In the genomic region with DNA sequence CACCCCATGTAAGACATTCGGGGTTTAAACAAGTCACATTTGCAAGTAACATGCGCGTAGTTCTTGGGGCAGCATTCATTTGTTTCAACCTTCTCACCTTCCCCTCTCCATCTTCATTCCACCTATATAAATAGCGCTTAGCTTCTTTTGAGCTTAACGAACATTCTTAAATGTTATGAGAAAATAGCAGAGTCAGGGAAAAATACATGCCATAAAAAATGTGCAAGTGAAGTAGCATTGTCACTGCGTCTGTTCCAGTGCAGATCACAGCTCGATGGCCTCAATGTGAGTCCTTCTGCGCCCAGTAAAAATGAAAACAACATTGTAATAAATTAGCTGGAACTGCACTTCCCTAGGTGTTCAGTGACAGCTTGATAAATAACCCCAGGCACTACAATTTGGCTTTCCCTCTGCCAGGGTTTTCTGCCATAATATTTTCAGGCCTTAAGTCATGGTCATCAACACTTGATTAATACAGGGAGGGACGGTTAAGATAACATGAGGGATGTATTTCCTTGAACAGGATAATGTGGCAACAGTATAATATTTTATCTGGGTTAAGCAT, we compare ENCODE assay signal across 31 cellular contexts.
"Had no signal": no experiment of that assay in that cellular context is flagged by ENCODE, and none has a peak within 500 bp of the region (broad histone marks: within the 10 kb centered on the region; RNA-seq: fewer than 3 reads in every experiment).

No MANE protein-coding gene starts in this region.

- FAIRE-seq: colon, TTC549 had no signal

- DNase-seq: activated CD4-positive, alpha-beta memory T cell treated with anti-CD3 and anti-CD28 coated beads for 36 hours; activated CD4-positive, alpha-beta T cell treated with anti-CD3 and anti-CD28 coated beads for 36 hours; activated CD4-positive, alpha-beta T cell treated with anti-CD3 and anti-CD28 coated beads, Interleukin-2, amount 10 ng/mL, durations not matched to agents 7 days and 5 days; activated CD8-positive, alpha-beta memory T cell treated with anti-CD3 and anti-CD28 coated beads, Interleukin-2, amount 50 U/mL, for 4 hours; activated naive CD4-positive, alpha-beta T cell treated with anti-CD3 and anti-CD28 coated beads, Interleukin-2, amount 50 U/mL, for 16 hours; activated naive CD8-positive, alpha-beta T cell treated with anti-CD3 and anti-CD28 coated beads for 36 hours; activated T-cell treated with anti-CD3 and anti-CD28 coated beads for 4 hours; activated T-cell treated with anti-CD3 and anti-CD28 coated beads, Interleukin-2, amount 50 U/mL, for 4 hours; amniotic stem cell; aorta; brain microvascular endothelial cell; central memory CD4-positive, alpha-beta T cell; KG1; MM.1S; MV-4-11; NCI-H1092; NCI-H1694 treated with DMSO at 0.1 percent for 48 hours; NCI-H2029; NCI-H2107; NCI-H2171 treated with DMSO at 0.1 percent for 48 hours; NCI-H446 treated with DMSO at 0.1 percent for 48 hours; NCI-H524; NK-92 treated with Interleukin-12 subunit alpha and Interleukin-12 subunit beta, amount 100 ng/mL, for 24 hours; PC-3; Peyer's patch; RPMI8226; SHP77 treated with DMSO at 0.1 percent for 48 hours; SK-N-SH had no signal

- H3K36me3 ChIP-seq: brain microvascular endothelial cell, Peyer's patch, SJSA1 had no signal

- H3K4me1 ChIP-seq: Peyer's patch, SJSA1 had no signal

- H3K4me3 ChIP-seq: Peyer's patch, SJSA1 had no signal

- H3K27ac ChIP-seq: brain microvascular endothelial cell, Peyer's patch, SJSA1 had no signal

- ATAC-seq: activated CD4-positive, alpha-beta T cell treated with anti-CD3 and anti-CD28 coated beads for 36 hours; activated T-cell treated with anti-CD3 and anti-CD28 coated beads, Interleukin-2, amount 50 U/mL, for 4 hours; PC-3 had no signal

- H3K27me3 ChIP-seq: brain microvascular endothelial cell, Peyer's patch, SJSA1 had no signal

- H3K9me3 ChIP-seq: Peyer's patch, SK-N-SH had no signal

- H3K4me2 ChIP-seq: SK-N-SH had no signal

- H3K9ac ChIP-seq: SK-N-SH had no signal
